In genomic region chrX:27671234-27671633, GRCh38 we compare ENCODE assay signal across 27 cellular contexts.
A peak's percentile ranks its signal among the peaks of the same experiment; 100 is the strongest.
DNase-seq lines count a peak whose midpoint lies in the region; ATAC-seq, FAIRE-seq and TF ChIP-seq lines count a peak whose summit lies in the region.
"Had no signal": no experiment of that assay in that cellular context is flagged by ENCODE, and none has a peak within 500 bp of the region (broad histone marks: within the 10 kb centered on the region; RNA-seq: fewer than 3 reads in every experiment).

No MANE protein-coding gene starts in this region.

- H4K20me1 ChIP-seq in K562 (replicated peaks; ENCODE audit: control insufficient read depth, insufficient read depth, low read length), result no peaks in the 10 kb centered on the region
- H4K20me1 ChIP-seq: BLaER1 treated with 17β-estradiol and CSF1 and Interleukin-3, amounts not matched to agents 10 nM and 100 nM had no signal

- no peaks in the 10 kb centered on the region for H3K9me3 Mint-ChIP-seq in activated CD8-positive, alpha-beta T cell treated with anti-CD3 and anti-CD28 coated beads for 36 hours

- ATAC-seq in A549 (no peak), K562 (no peak), pancreas (no peak), HG03108 (IDR thresholded peaks at IDR 0.05; ENCODE audit: unreplicated experiment) (no peak), HG03097 (IDR thresholded peaks at IDR 0.05; ENCODE audit: low FRiP score, unreplicated experiment) (no peak)
- no peak for ATAC-seq in activated CD8-positive, alpha-beta T cell treated with anti-CD3 and anti-CD28 coated beads for 36 hours
- ATAC-seq: CD8-positive, alpha-beta T cell; GM12878 had no signal

- H3K4me1 ChIP-seq in A549 (no peaks in the 10 kb centered on the region), K562 (replicated peaks in 1 of 2; ENCODE audit: control insufficient read depth in 2 of 2, insufficient read depth in 2 of 2, low read length in 2 of 2) (no peaks in the 10 kb centered on the region), pancreas (no peaks in the 10 kb centered on the region)
- H3K4me1 ChIP-seq: BLaER1 treated with 17β-estradiol and CSF1 and Interleukin-3, amounts not matched to agents 10 nM and 100 nM; Caco-2 had no signal

- FAIRE-seq in A549 (lab: Jason Lieb, UNC) (peak; percentile 74), GM19239 (lab: Jason Lieb, UNC) (peak; percentile 21), K562 (lab: Jason Lieb, UNC) (no peak), pancreas (lab: Jason Lieb, UNC) (peak; percentile 68)
- FAIRE-seq: A204.1, D721Med, GM12878, GM12892, GM18507 had no signal

- H3K36me3 Mint-ChIP-seq in activated CD8-positive, alpha-beta T cell treated with anti-CD3 and anti-CD28 coated beads for 36 hours (ENCODE audit: low read depth), result no peaks in the 10 kb centered on the region
- H3K36me3 Mint-ChIP-seq: CD8-positive, alpha-beta T cell had no signal

- POLR2A ChIA-PET in A549 (lab: Yijun Ruan, JAX), result no interaction called here
- POLR2A ChIA-PET in K562 (lab: Yijun Ruan, JAX), result no interaction called here
- POLR2A ChIA-PET in activated CD8-positive, alpha-beta T cell treated with anti-CD3 and anti-CD28 coated beads for 36 hours (lab: Charles Lee), result no interaction called here

- TF ChIP-seq EP300 in A549 (IDR thresholded peaks at IDR 0.05), result no peak
- TF ChIP-seq EP300 in K562 (IDR thresholded peaks at IDR 0.05; ENCODE audit: low read length), result no peak

- no peak overlapping the region for H2AFZ ChIP-seq in K562 (ENCODE audit: low read depth, low read length)

- intact Hi-C loops in K562 (cut with micrococcal nuclease), result no loop called here
- intact Hi-C loops in pancreas (cut with DNase I), result no loop called here
- intact Hi-C loops in activated CD8-positive, alpha-beta T cell treated with anti-CD3 and anti-CD28 coated beads for 36 hours (cut with micrococcal nuclease), result no loop called here

- TF ChIP-seq RAD21 in A549 (conservative IDR thresholded peaks at IDR 0.05 in 1 of 2, IDR thresholded peaks at IDR 0.05 in 1 of 2) (no peak), K562 (CRISPR knock-in tag; conservative IDR thresholded peaks at IDR 0.05 in 1 of 2, IDR thresholded peaks at IDR 0.05 in 1 of 2) (no peak)

- in situ Hi-C loops in K562 (cut with MboI), result no loop called here

- no peaks in the 10 kb centered on the region for H3K4me1 Mint-ChIP-seq in activated CD8-positive, alpha-beta T cell treated with anti-CD3 and anti-CD28 coated beads for 36 hours (ENCODE audit: low read depth)
- H3K4me1 Mint-ChIP-seq: B cell had no signal

- H3K4me2 ChIP-seq in A549 (no peak overlapping the region), K562 (ENCODE audit: insufficient read depth, low read length) (no peak overlapping the region)
- H3K4me2 ChIP-seq: BLaER1 treated with 17β-estradiol and CSF1 and Interleukin-3, amounts not matched to agents 10 nM and 100 nM had no signal

- H3K79me2 ChIP-seq in K562 (ENCODE audit: control insufficient read depth, insufficient read depth, low read length), result no peaks in the 10 kb centered on the region

- H3K9ac ChIP-seq in K562 (ENCODE audit: insufficient read depth in 1 of 2, low read depth in 2 of 2, low read length in 2 of 2), result no peak overlapping the region
- H3K9ac ChIP-seq: BLaER1 treated with 17β-estradiol and CSF1 and Interleukin-3, amounts not matched to agents 10 nM and 100 nM had no signal

- H3K4me3 Mint-ChIP-seq in activated CD8-positive, alpha-beta T cell treated with anti-CD3 and anti-CD28 coated beads for 36 hours, result no peak overlapping the region
- H3K4me3 Mint-ChIP-seq: B cell; CD4-positive, alpha-beta T cell; CD8-positive, alpha-beta T cell had no signal

- H3K4me3 ChIP-seq in A549 (no peak overlapping the region), K562 (no peak overlapping the region), pancreas (no peak overlapping the region)
- H3K4me3 ChIP-seq: BLaER1 treated with 17β-estradiol and CSF1 and Interleukin-3, amounts not matched to agents 10 nM and 100 nM; GM12878 had no signal

- no peaks in the 10 kb centered on the region for H3K27me3 Mint-ChIP-seq in activated CD8-positive, alpha-beta T cell treated with anti-CD3 and anti-CD28 coated beads for 36 hours
- H3K27me3 Mint-ChIP-seq: B cell; CD4-positive, alpha-beta T cell had no signal

- WGBS in A549 (ENCODE audit: missing lambda C conversion rate), result 25% methylated on average over 2 of the region's 2 CpGs
- 0% methylated on average over 2 of the region's 2 CpGs for WGBS in K562 (ENCODE audit: insufficient coverage, low coverage, missing lambda C conversion rate)
- 58 to 68% methylated on average over 2 of the region's 2 CpGs for WGBS in pancreas, 2 donors

- no peak for DNase-seq in A549 (ENCODE audit: low read depth in 1 of 2, low spot score in 1 of 2)
- no peak for DNase-seq in GM19239 (ENCODE audit: insufficient read length, low spot score)
- no peak for DNase-seq in K562 (ENCODE audit: extremely low read depth in 1 of 4, low spot score in 3 of 4)
- no peak for DNase-seq in pancreas
- no peak for DNase-seq in activated CD8-positive, alpha-beta T cell treated with anti-CD3 and anti-CD28 coated beads for 36 hours
- DNase-seq: 8988T; AML-193; Caco-2; Calu3; CD4-positive, alpha-beta T cell; CD8-positive, alpha-beta T cell; DMS153; DMS53; DMS79; DND-41; EL; GDM1 had no signal

- TF ChIP-seq CTCF in A549 (IDR thresholded peaks at IDR 0.05) (no peak), K562 (IDR thresholded peaks at IDR 0.05 in 2 of 3, conservative IDR thresholded peaks at IDR 0.05 in 1 of 3; ENCODE audit: insufficient read depth in 2 of 3, low read depth in 1 of 3, low read length in 3 of 3) (no peak), pancreas (IDR thresholded peaks at IDR 0.05) (no peak)
- TF ChIP-seq CTCF in activated CD8-positive, alpha-beta T cell treated with anti-CD3 and anti-CD28 coated beads for 36 hours (IDR thresholded peaks at IDR 0.05), result no peak

- no TSS peak for BruUV-seq in K562 (replicated peaks; lab: Mats Ljungman, UMichigan)

- TF ChIP-seq POLR2A in A549 (IDR thresholded peaks at IDR 0.05; ENCODE audit: low read length), result no peak
- no peak for TF ChIP-seq POLR2A in K562 (conservative IDR thresholded peaks at IDR 0.05)

- H3K27ac ChIP-seq in A549 (no peak overlapping the region), K562 (ENCODE audit: extremely low read depth, low read depth, low read length) (no peak overlapping the region), pancreas (no peak overlapping the region)
- H3K27ac ChIP-seq: BLaER1 treated with 17β-estradiol and CSF1 and Interleukin-3, amounts not matched to agents 10 nM and 100 nM; C4-2B had no signal

- H3K36me3 ChIP-seq in K562 (ENCODE audit: control insufficient read depth, insufficient read depth, low read length) (no peaks in the 10 kb centered on the region), pancreas (no peaks in the 10 kb centered on the region)
- H3K36me3 ChIP-seq: BLaER1 treated with 17β-estradiol and CSF1 and Interleukin-3, amounts not matched to agents 10 nM and 100 nM had no signal

- CTCF ChIA-PET in A549 (lab: Yijun Ruan, JAX) (no interaction called here), K562 (lab: Yijun Ruan, JAX; ENCODE audit: low intra/inter-chr PET ratio) (no interaction called here)
- CTCF ChIA-PET in activated CD8-positive, alpha-beta T cell treated with anti-CD3 and anti-CD28 coated beads for 36 hours (lab: Charles Lee), result no interaction called here

- no peaks in the 10 kb centered on the region for H3K9me1 ChIP-seq in K562 (ENCODE audit: control insufficient read depth, insufficient read depth, low read length)

- no peaks in the 10 kb centered on the region for H3K9me3 ChIP-seq in A549
- H3K9me3 ChIP-seq in K562 (replicated peaks; ENCODE audit: control insufficient read depth, insufficient read depth, low read depth, low read length), result no peaks in the 10 kb centered on the region
- no peaks in the 10 kb centered on the region for H3K9me3 ChIP-seq in pancreas
- H3K9me3 ChIP-seq: Caco-2 had no signal

- H3K27me3 ChIP-seq in K562 (ENCODE audit: control insufficient read depth in 2 of 2, insufficient read depth in 2 of 2, low read length in 2 of 2) (no peaks in the 10 kb centered on the region), pancreas (no peaks in the 10 kb centered on the region)

- H3K27ac Mint-ChIP-seq in activated CD8-positive, alpha-beta T cell treated with anti-CD3 and anti-CD28 coated beads for 36 hours, result no peak overlapping the region
- H3K27ac Mint-ChIP-seq: B cell; CD4-positive, alpha-beta T cell; CD8-positive, alpha-beta T cell had no signal

TF ChIP-seq in A549, 52 proteins besides CTCF, POLR2A, EP300 and RAD21:
- TF ChIP-seq ZSCAN20 (CRISPR knock-in tag; IDR thresholded peaks at IDR 0.05) (no peak), MAFK (IDR thresholded peaks at IDR 0.05; ENCODE audit: partially characterized antibody) (peak; percentile 65)

TF ChIP-seq in K562, 482 proteins besides CTCF, POLR2A, EP300 and RAD21:
- TF ChIP-seq C11orf30 (IDR thresholded peaks at IDR 0.05; ENCODE audit: low read depth), result peak; percentile 7; the same call in 1 of the 2 replicates
- TF ChIP-seq L3MBTL2 (IDR thresholded peaks at IDR 0.05), result no peak
- peak; percentile 57 for TF ChIP-seq ZNF316 (IDR thresholded peaks at IDR 0.05)
- TF ChIP-seq FOXK1 (CRISPR knock-in tag; IDR thresholded peaks at IDR 0.05; ENCODE audit: borderline replicate concordance), result no peak
- TF ChIP-seq WHSC1 (IDR thresholded peaks at IDR 0.05; ENCODE audit: low read length), result no peak
- no peak for TF ChIP-seq CREM (IDR thresholded peaks at IDR 0.05; ENCODE audit: low read depth)
- peak; percentile 50; the same call in 1 of the 2 replicates for TF ChIP-seq MAFK (IDR thresholded peaks at IDR 0.05; ENCODE audit: low read length)

Comparison
In these comparisons a context has a peak if more than half of its experiments do, and no peak if none do; other contexts are left out.
1. Of the 35 proteins assayed by ChIP-seq in both K562 and A549: peak only in K562: none; only in A549: none; in both: MAFK; in neither: 34.